Comparison of ENCODE assay signal across 16 cellular contexts in the genomic region with DNA sequence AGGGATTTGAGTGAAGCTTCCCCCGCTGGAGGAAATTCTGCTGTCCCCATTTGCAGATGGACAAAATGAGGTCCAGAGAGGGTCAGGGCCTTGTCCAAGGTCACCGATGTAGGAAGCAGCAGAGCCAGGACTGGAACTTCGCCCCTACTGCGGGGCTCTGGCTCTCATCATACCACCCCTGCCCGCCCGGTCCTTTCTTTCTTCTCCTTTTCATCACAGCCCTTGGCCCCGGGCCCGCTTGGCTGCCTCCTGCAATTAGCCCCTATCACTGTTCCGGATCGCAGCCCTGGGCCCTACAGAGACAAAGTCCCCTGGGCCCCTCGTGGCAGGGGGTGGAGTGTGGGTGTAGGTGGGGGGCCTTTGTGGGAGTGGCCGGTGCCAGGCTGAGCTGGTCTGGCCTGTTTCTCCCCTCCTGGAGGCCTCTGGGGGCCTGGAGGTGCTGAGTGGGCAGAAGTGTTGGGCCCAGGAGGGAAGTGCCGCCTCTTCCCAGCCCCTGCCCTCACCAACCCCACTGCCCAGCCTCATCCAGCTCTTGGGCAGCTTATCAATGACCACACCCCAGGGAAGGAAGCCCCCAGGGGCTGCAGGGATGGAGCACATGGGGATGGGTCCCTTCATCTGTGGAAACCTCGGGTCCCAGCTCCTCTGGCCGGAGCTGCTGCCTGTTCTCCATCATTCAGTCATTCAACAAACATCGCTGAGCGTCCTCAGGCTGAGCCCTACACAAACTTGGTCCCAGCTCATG. TPM values are rescaled to one million over a fixed set of nuclear protein-coding genes. Genes with fewer than 3 reads are reported as not detected.
DNase-seq lines count a peak whose midpoint lies in the region; ATAC-seq, FAIRE-seq and TF ChIP-seq lines count a peak whose summit lies in the region.
"Had no signal": no experiment of that assay in that cellular context is flagged by ENCODE, and none has a peak within 500 bp of the region (broad histone marks: within the 10 kb centered on the region; RNA-seq: fewer than 3 reads in every experiment).

No MANE protein-coding gene starts in this region.

- FAIRE-seq in GM18507 (lab: Jason Lieb, UNC) = peak; percentile 60

- peaks cover 70 to 88% of the 10 kb centered on the region in 2 donors for H3K27me3 Mint-ChIP-seq in stimulated activated naive B cell treated with anti-CD40 and anti-IgM and Interleukin-4, amounts not matched to agents 10 μg/mL and 1 μg/mL and 100 μg/mL, for 72 hours

- no peak overlapping the region for H3K27ac Mint-ChIP-seq in stimulated activated naive B cell treated with anti-CD40 and anti-IgM and Interleukin-4, amounts not matched to agents 10 μg/mL and 1 μg/mL and 100 μg/mL, for 72 hours
- H3K27ac Mint-ChIP-seq: activated CD4-positive, alpha-beta T cell treated with anti-CD3 and anti-CD28 coated beads, Interleukin-2, amount 10 ng/mL, durations not matched to agents 7 days and 5 days; natural killer cell had no signal

- intact Hi-C loops in sciatic nerve (cut with DNase I) = no loop called here

- peaks cover 20 to 33% of the 10 kb centered on the region in 2 donors for H3K4me1 Mint-ChIP-seq in stimulated activated naive B cell treated with anti-CD40 and anti-IgM and Interleukin-4, amounts not matched to agents 10 μg/mL and 1 μg/mL and 100 μg/mL, for 72 hours

- DNase-seq in GM18507 (ENCODE audit: extremely low spot score, insufficient read length, low read depth) (no peak), NCI-H1436 (lab: John Stamatoyannopoulos, UW) (peak; percentile 49), erythroblast (lab: John Stamatoyannopoulos, UW) (peak; percentile 70 to 81), NCI-H526 treated with DMSO at 0.1 percent for 48 hours (lab: John Stamatoyannopoulos, UW) (no peak), sciatic nerve (ENCODE audit: low spot score) (no peak)
- peak; percentile 30 for DNase-seq in stimulated activated naive B cell treated with anti-CD40 and anti-IgM and Interleukin-4, amounts not matched to agents 10 μg/mL and 1 μg/mL and 100 μg/mL, for 72 hours
- DNase-seq: activated CD4-positive, alpha-beta T cell treated with anti-CD3 and anti-CD28 coated beads, Interleukin-2, amount 10 ng/mL, durations not matched to agents 7 days and 5 days; Caco-2; natural killer cell; NCI-H2171 treated with DMSO at 0.1 percent for 48 hours; stimulated activated naive CD4-positive, alpha-beta T cell treated with Interleukin-2 at 50 U/mL for 16 hours; T-helper 1 cell had no signal

- ATAC-seq in stimulated activated naive B cell treated with anti-CD40 and anti-IgM and Interleukin-4, amounts not matched to agents 10 μg/mL and 1 μg/mL and 100 μg/mL, for 72 hours (replicated peaks) = peak; percentile 74 to 76
- no peak for ATAC-seq in sciatic nerve
- ATAC-seq in GM21515 (IDR thresholded peaks at IDR 0.05; ENCODE audit: unreplicated experiment) = no peak
- ATAC-seq: esophagus mucosa, left lobe of liver, natural killer cell had no signal

- no peak overlapping the region for H3K4me3 Mint-ChIP-seq in stimulated activated naive B cell treated with anti-CD40 and anti-IgM and Interleukin-4, amounts not matched to agents 10 μg/mL and 1 μg/mL and 100 μg/mL, for 72 hours
- H3K4me3 Mint-ChIP-seq: activated CD4-positive, alpha-beta T cell treated with anti-CD3 and anti-CD28 coated beads, Interleukin-2, amount 10 ng/mL, durations not matched to agents 7 days and 5 days; natural killer cell had no signal

- no peaks in the 10 kb centered on the region for H3K9me3 Mint-ChIP-seq in stimulated activated naive B cell treated with anti-CD40 and anti-IgM and Interleukin-4, amounts not matched to agents 10 μg/mL and 1 μg/mL and 100 μg/mL, for 72 hours
- H3K9me3 Mint-ChIP-seq: activated CD4-positive, alpha-beta T cell treated with anti-CD3 and anti-CD28 coated beads, Interleukin-2, amount 10 ng/mL, durations not matched to agents 7 days and 5 days; natural killer cell had no signal

- TF ChIP-seq POLR2A in erythroblast (IDR thresholded peaks at IDR 0.05; ENCODE audit: low read length) = peak; percentile 77

- H3K36me3 Mint-ChIP-seq in stimulated activated naive B cell treated with anti-CD40 and anti-IgM and Interleukin-4, amounts not matched to agents 10 μg/mL and 1 μg/mL and 100 μg/mL, for 72 hours = no peaks in the 10 kb centered on the region
- H3K36me3 Mint-ChIP-seq: natural killer cell had no signal

RNA-seq across cellular contexts. Expression of a gene that starts 3.4 kb away (rescaled TPM):
- 3.7 TPM for total RNA-seq in sciatic nerve
- total RNA-seq: activated CD4-positive, alpha-beta T cell treated with anti-CD3 and anti-CD28 coated beads, Interleukin-2, amount 10 ng/mL, durations not matched to agents 7 days and 5 days; HT-29 had no signal

RNA-seq across cellular contexts. Expression of a gene that starts 58.7 kb away (rescaled TPM):
- 18.0 TPM for total RNA-seq in sciatic nerve

RNA-seq across cellular contexts. Expression of a gene that starts 59.0 kb away (rescaled TPM):
- 194 TPM for total RNA-seq in sciatic nerve

Comparison
In these comparisons a context has a peak if more than half of its experiments do, and no peak if none do; other contexts are left out.
1. DNase-seq: peak in NCI-H1436 (single experiment), erythroblast (2 of 2) and stimulated activated naive B cell treated with anti-CD40 and anti-IgM and Interleukin-4, amounts not matched to agents 10 μg/mL and 1 μg/mL and 100 μg/mL, for 72 hours (single experiment); none in GM18507 (single experiment), NCI-H526 treated with DMSO at 0.1 percent for 48 hours (single experiment) and sciatic nerve (single experiment).
2. ATAC-seq: peak in stimulated activated naive B cell treated with anti-CD40 and anti-IgM and Interleukin-4, amounts not matched to agents 10 μg/mL and 1 μg/mL and 100 μg/mL, for 72 hours (2 of 2); none in sciatic nerve (single experiment) and GM21515 (single experiment).